15 cellular contexts compared by ENCODE assay signal in genomic region chr1:243963566-243963965, GRCh38.
A peak's percentile ranks its signal among the peaks of the same experiment; 100 is the strongest.
DNase-seq lines count a peak whose midpoint lies in the region; ATAC-seq and TF ChIP-seq lines count a peak whose summit lies in the region.
"Had no signal": no experiment of that assay in that cellular context is flagged by ENCODE, and none has a peak within 500 bp of the region (broad histone marks: within the 10 kb centered on the region; RNA-seq: fewer than 3 reads in every experiment).

No MANE protein-coding gene starts in this region.

- TF ChIP-seq CTCF in fibroblast of mammary gland (conservative IDR thresholded peaks at IDR 0.05; ENCODE audit: control insufficient read depth, insufficient read depth, low read depth, low read length) (no peak), GM20000 (IDR thresholded peaks at IDR 0.05; ENCODE audit: extremely low read depth, missing control alignments) (no peak)

- peak; percentile 73 to 82 for DNase-seq in AML-193 (lab: John Stamatoyannopoulos, UW)
- peak; percentile 56 for DNase-seq in HCEC 1CT
- DNase-seq in NOMO-1 treated with dmso at 0.1 percent for 144 hours (lab: John Stamatoyannopoulos, UW; ENCODE audit: unreplicated experiment), result peak; percentile 54
- peak; percentile 63 for DNase-seq in fibroblast of mammary gland (ENCODE audit: low read depth)
- DNase-seq in GM20000 (ENCODE audit: low spot score), result no peak
- DNase-seq in stimulated activated naive CD4-positive, alpha-beta T cell (lab: John Stamatoyannopoulos, UW), result no peak
- DNase-seq in stimulated activated CD4-positive, alpha-beta T cell treated with anti-CD3 and anti-CD28 coated beads, Interleukin-15, amount 100 ng/mL, for 24 hours, result no peak
- DNase-seq: NCI-H1417; NCI-H1930; NCI-H2171; NCI-H446; NK-92 treated with Interleukin-12 subunit alpha and Interleukin-12 subunit beta, amount 100 ng/mL, for 24 hours; T-cell had no signal

- no peak for ATAC-seq in GM18909 (IDR thresholded peaks at IDR 0.05; ENCODE audit: poor library complexity, unreplicated experiment)
- ATAC-seq: A549, T-cell had no signal

- no peak overlapping the region for H3K4me3 ChIP-seq in fibroblast of mammary gland (ENCODE audit: control insufficient read depth, low read depth, low read length)
- H3K4me3 ChIP-seq: A549 had no signal

Comparison
In these comparisons a context has a peak if more than half of its experiments do, and no peak if none do; other contexts are left out.
1. DNase-seq: peak in AML-193 (2 of 2), HCEC 1CT (single experiment), NOMO-1 treated with dmso at 0.1 percent for 144 hours (single experiment) and fibroblast of mammary gland (single experiment); none in GM20000 (single experiment), stimulated activated naive CD4-positive, alpha-beta T cell (0 of 6) and stimulated activated CD4-positive, alpha-beta T cell treated with anti-CD3 and anti-CD28 coated beads, Interleukin-15, amount 100 ng/mL, for 24 hours (single experiment).